In genomic region chrX:17414057-17414658, GRCh38 we compare ENCODE assay signal across 1 cellular context.
TF ChIP-seq lines count a peak whose summit lies in the region.

No MANE protein-coding gene starts in this region.

TF ChIP-seq in SK-N-SH, 30 proteins besides CTCF, POLR2A, EP300 and RAD21:
- no peak for TF ChIP-seq RXRA (IDR thresholded peaks at IDR 0.05; ENCODE audit: borderline replicate concordance, low read depth)
- no peak for TF ChIP-seq NRF1 (IDR thresholded peaks at IDR 0.05; ENCODE audit: low read depth, low read length)
- TF ChIP-seq SIN3A (IDR thresholded peaks at IDR 0.05; ENCODE audit: borderline replicate concordance, low read depth, low read length), result no peak
- no peak for TF ChIP-seq CHD2 (IDR thresholded peaks at IDR 0.05; ENCODE audit: low read length, partially characterized antibody)
- TF ChIP-seq REST (IDR thresholded peaks at IDR 0.05; ENCODE audit: low read depth, low read length), result no peak
- TF ChIP-seq TCF12 (IDR thresholded peaks at IDR 0.05), result no peak
- TF ChIP-seq FOSL2 (IDR thresholded peaks at IDR 0.05; ENCODE audit: borderline replicate concordance, low read depth), result no peak
- TF ChIP-seq GATA2 (CRISPR knock-in tag; IDR thresholded peaks at IDR 0.05), result no peak
- no peak for TF ChIP-seq RCOR1 (IDR thresholded peaks at IDR 0.05; ENCODE audit: low read length)
- no peak for TF ChIP-seq ELF1 (IDR thresholded peaks at IDR 0.05)
